3 cellular contexts compared by ENCODE assay signal in the genomic region with DNA sequence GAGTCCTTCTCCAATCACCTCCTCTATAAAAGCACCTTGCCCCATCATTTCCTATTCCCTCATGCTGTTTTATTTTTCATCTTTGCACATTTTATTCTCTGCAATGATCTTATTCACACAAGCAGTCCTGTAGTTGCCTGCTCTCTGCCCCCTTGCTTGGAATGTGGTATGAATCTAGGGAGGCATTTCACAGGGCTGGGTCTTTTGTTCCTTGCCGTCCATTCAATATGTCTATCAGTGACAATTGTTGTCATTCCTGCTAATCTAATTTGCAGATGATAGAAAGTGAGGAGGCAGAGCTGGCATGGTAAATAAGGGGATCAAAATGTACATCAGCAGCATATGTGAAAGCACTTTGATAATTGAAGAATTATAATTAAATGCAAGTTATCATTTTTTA.
TF ChIP-seq lines count a peak whose summit lies in the region.

No MANE protein-coding gene starts in this region.

TF ChIP-seq in SK-N-SH treated with all-trans-retinoic acid at 6 μM for 48 hours, 23 proteins besides CTCF, POLR2A, EP300 and RAD21 (continued from another document):
- TF ChIP-seq, protein P1, sequence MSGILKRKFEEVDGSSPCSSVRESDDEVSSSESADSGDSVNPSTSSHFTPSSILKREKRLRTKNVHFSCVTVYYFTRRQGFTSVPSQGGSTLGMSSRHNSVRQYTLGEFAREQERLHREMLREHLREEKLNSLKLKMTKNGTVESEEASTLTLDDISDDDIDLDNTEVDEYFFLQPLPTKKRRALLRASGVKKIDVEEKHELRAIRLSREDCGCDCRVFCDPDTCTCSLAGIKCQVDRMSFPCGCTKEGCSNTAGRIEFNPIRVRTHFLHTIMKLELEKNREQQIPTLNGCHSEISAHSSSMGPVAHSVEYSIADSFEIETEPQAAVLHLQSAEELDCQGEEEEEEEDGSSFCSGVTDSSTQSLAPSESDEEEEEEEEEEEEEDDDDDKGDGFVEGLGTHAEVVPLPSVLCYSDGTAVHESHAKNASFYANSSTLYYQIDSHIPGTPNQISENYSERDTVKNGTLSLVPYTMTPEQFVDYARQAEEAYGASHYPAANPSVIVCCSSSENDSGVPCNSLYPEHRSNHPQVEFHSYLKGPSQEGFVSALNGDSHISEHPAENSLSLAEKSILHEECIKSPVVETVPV (CRISPR knock-in tag; IDR thresholded peaks at IDR 0.05): no peak
TF ChIP-seq in SK-N-SH treated with all-trans-retinoic acid at 6 μM for 48 hours: peak in this region for 1.

TF ChIP-seq in SK-N-SH, 30 proteins besides CTCF, POLR2A, EP300 and RAD21 (continued from another document):
- TF ChIP-seq, protein P2, sequence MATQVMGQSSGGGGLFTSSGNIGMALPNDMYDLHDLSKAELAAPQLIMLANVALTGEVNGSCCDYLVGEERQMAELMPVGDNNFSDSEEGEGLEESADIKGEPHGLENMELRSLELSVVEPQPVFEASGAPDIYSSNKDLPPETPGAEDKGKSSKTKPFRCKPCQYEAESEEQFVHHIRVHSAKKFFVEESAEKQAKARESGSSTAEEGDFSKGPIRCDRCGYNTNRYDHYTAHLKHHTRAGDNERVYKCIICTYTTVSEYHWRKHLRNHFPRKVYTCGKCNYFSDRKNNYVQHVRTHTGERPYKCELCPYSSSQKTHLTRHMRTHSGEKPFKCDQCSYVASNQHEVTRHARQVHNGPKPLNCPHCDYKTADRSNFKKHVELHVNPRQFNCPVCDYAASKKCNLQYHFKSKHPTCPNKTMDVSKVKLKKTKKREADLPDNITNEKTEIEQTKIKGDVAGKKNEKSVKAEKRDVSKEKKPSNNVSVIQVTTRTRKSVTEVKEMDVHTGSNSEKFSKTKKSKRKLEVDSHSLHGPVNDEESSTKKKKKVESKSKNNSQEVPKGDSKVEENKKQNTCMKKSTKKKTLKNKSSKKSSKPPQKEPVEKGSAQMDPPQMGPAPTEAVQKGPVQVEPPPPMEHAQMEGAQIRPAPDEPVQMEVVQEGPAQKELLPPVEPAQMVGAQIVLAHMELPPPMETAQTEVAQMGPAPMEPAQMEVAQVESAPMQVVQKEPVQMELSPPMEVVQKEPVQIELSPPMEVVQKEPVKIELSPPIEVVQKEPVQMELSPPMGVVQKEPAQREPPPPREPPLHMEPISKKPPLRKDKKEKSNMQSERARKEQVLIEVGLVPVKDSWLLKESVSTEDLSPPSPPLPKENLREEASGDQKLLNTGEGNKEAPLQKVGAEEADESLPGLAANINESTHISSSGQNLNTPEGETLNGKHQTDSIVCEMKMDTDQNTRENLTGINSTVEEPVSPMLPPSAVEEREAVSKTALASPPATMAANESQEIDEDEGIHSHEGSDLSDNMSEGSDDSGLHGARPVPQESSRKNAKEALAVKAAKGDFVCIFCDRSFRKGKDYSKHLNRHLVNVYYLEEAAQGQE (IDR thresholded peaks at IDR 0.05; ENCODE audit: low read depth, low read length): no peak
- TF ChIP-seq FOXM1 (IDR thresholded peaks at IDR 0.05; ENCODE audit: low read depth) (no peak), TAF1 (IDR thresholded peaks at IDR 0.05; ENCODE audit: borderline replicate concordance, low read depth, low read length) (no peak), NFIC (IDR thresholded peaks at IDR 0.05; ENCODE audit: borderline replicate concordance) (no peak), GABPA (IDR thresholded peaks at IDR 0.05; ENCODE audit: low read depth) (no peak), EZH2phosphoT487 (IDR thresholded peaks at IDR 0.05; ENCODE audit: borderline replicate concordance, low read depth) (no peak), IRF3 (IDR thresholded peaks at IDR 0.05; ENCODE audit: low read depth, low read length) (no peak), MXI1 (IDR thresholded peaks at IDR 0.05; ENCODE audit: low read depth, low read length) (no peak), JUND (IDR thresholded peaks at IDR 0.05) (no peak), ELF1 (IDR thresholded peaks at IDR 0.05) (no peak)

TF ChIP-seq in neural cell, 6 proteins besides CTCF, POLR2A, EP300 and RAD21:
- TF ChIP-seq, protein P2 (IDR thresholded peaks at IDR 0.05; ENCODE audit: borderline replicate concordance): no peak
- TF ChIP-seq EZH2 (IDR thresholded peaks at IDR 0.05; ENCODE audit: borderline replicate concordance, insufficient read depth, low read length, poor library complexity, severe bottlenecking): no peak
- TF ChIP-seq SMC3 (conservative IDR thresholded peaks at IDR 0.05; ENCODE audit: poor library complexity): no peak
- TF ChIP-seq TAF1 (IDR thresholded peaks at IDR 0.05; ENCODE audit: low read depth): no peak
- no peak for TF ChIP-seq POLR2AphosphoS5 (IDR thresholded peaks at IDR 0.05)
- TF ChIP-seq MXI1 (conservative IDR thresholded peaks at IDR 0.05; ENCODE audit: poor library complexity, severe bottlenecking): no peak
